Comparison of ENCODE assay signal across 8 cellular contexts in the genomic region with DNA sequence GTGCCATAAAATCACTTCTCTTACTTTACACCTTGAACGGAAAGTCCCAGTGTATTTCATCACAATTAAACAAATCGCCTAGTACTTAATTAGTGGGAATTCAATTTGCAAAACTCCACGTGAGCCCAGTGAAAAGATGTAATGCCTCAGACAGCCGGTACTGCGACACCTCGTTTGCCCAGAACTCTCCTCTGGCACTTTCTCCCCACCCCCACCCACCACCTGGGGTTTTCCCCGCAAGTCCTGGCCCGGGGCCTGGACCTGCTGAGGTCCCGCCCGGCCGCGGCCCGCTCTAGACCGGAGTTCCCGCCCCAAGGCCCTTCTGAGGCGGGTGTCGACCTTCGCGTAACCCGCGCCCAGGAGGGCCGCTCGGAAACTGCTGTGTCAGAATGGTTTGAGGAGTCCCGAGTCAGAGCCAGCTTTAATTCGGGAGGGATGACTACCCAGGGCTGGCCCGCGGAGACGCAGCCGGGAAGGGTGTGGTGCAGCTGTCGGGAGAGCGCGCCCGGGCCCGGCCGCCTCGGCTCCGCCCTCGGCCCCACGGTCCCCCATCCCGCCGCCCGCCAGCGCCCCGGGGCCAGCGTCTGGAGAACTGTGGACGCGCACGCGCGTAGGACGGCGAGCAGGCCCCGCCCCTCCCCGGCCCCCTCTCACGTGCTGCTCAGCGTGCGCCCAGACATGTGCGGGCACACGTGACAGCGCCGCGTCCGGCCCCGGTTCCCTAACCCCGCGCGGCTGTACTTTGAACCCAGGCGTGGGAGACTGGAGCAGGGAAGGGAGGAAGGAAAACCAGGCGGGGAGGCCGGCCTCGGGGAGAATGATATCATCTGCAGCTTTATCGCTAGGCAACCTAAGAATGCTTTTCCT. TPM values are rescaled to one million over a fixed set of nuclear protein-coding genes. Genes with fewer than 3 reads are reported as not detected.
A peak's percentile ranks its signal among the peaks of the same experiment; 100 is the strongest.
DNase-seq lines count a peak whose midpoint lies in the region; ATAC-seq and TF ChIP-seq lines count a peak whose summit lies in the region.

No MANE protein-coding gene starts in this region.

- H3K4me2 ChIP-seq in SU-DHL-6 (ENCODE audit: low read depth, low read length, poor library complexity, severe bottlenecking) (peak overlapping the region; percentile 61), trophoblast cell (ENCODE audit: low read length) (peak overlapping the region; percentile 94)

- TF ChIP-seq CTCF in SU-DHL-6 (IDR thresholded peaks at IDR 0.05; ENCODE audit: insufficient read depth, low read length, poor library complexity, severe bottlenecking) (no peak), adrenal gland (IDR thresholded peaks at IDR 0.05) (peak in 5 of 6 experiments; percentile 24 to 53 (median 41)), heart left ventricle (IDR thresholded peaks at IDR 0.05) (peak in 4 of 12 donors; percentile 22 to 43 (median 34)), transverse colon (IDR thresholded peaks at IDR 0.05) (peak in 4 of 5 experiments; percentile 36 to 66 (median 56))

- peak overlapping the region; percentile 26 for H3K18ac ChIP-seq in trophoblast cell (ENCODE audit: low read length)

- H4K91ac ChIP-seq in trophoblast cell (ENCODE audit: low read depth, low read length): peak overlapping the region; percentile 89

- ATAC-seq in GM21576 (IDR thresholded peaks at IDR 0.05; ENCODE audit: unreplicated experiment) (peak; percentile 67), heart left ventricle (peak; percentile 83 to 97 (median 92))

- peak overlapping the region; percentile 79 for H2BK12ac ChIP-seq in trophoblast cell (ENCODE audit: low read length)

- H3K9me3 ChIP-seq in SU-DHL-6 (ENCODE audit: insufficient read depth, low read length) (no peaks in the 10 kb centered on the region), adrenal gland (replicated peaks in 1 of 3) (no peaks in the 10 kb centered on the region), heart left ventricle (no peaks in the 10 kb centered on the region), trophoblast cell (ENCODE audit: insufficient read depth, low read depth, low read length) (no peaks in the 10 kb centered on the region), transverse colon (no peaks in the 10 kb centered on the region)

- H3K4me3 ChIP-seq in SU-DHL-6 (ENCODE audit: insufficient read depth, low read length, poor library complexity, severe bottlenecking): peak overlapping the region; percentile 41
- H3K4me3 ChIP-seq in adrenal gland: peak overlapping the region in 2 of 4 donors; percentile 48 to 57
- peak overlapping the region; percentile 3 to 65 (median 54) for H3K4me3 ChIP-seq in heart left ventricle
- H3K4me3 ChIP-seq in trophoblast cell (ENCODE audit: low read depth, low read length): peak overlapping the region; percentile 70
- H3K4me3 ChIP-seq in transverse colon: peak overlapping the region; percentile 36 to 58 (median 48)

- no peak overlapping the region for H3K4ac ChIP-seq in trophoblast cell (ENCODE audit: low read depth, low read length)

- peak; percentile 40 for TF ChIP-seq EP300 in Ishikawa (IDR thresholded peaks at IDR 0.05; ENCODE audit: borderline replicate concordance)
- peak; percentile 52 for TF ChIP-seq EP300 in transverse colon (IDR thresholded peaks at IDR 0.05; ENCODE audit: low read depth)

- peaks cover 0 to 21% of the 10 kb centered on the region in 2 donors for H3K4me1 ChIP-seq in adrenal gland (replicated peaks in 1 of 2)
- peaks cover 0 to 56% (median 36%) of the 10 kb centered on the region in 12 donors for H3K4me1 ChIP-seq in heart left ventricle
- H3K4me1 ChIP-seq in trophoblast cell (ENCODE audit: control insufficient read depth in 1 of 2, insufficient read depth in 2 of 2, low read length in 2 of 2): peaks cover 2 to 4% of the 10 kb centered on the region in 2 experiments
- H3K4me1 ChIP-seq in transverse colon: peaks cover 9 to 28% (median 18%) of the 10 kb centered on the region in 4 donors

- H3K36me3 ChIP-seq in SU-DHL-6 (ENCODE audit: low read length) (no peaks in the 10 kb centered on the region), adrenal gland (replicated peaks in 1 of 2) (no peaks in the 10 kb centered on the region), heart left ventricle (no peaks in the 10 kb centered on the region), trophoblast cell (ENCODE audit: control insufficient read depth in 1 of 2, insufficient read depth in 2 of 2, low read length in 2 of 2) (no peaks in the 10 kb centered on the region), transverse colon (no peaks in the 10 kb centered on the region)

- H3F3A ChIP-seq in SU-DHL-6 (ENCODE audit: insufficient read depth): no peaks in the 10 kb centered on the region

- H3K79me2 ChIP-seq in SU-DHL-6 (ENCODE audit: insufficient read depth, low read length): no peaks in the 10 kb centered on the region
- no peaks in the 10 kb centered on the region for H3K79me2 ChIP-seq in trophoblast cell (ENCODE audit: control insufficient read depth, insufficient read depth, low read length, poor library complexity)

- peak overlapping the region; percentile 71 for H2BK5ac ChIP-seq in trophoblast cell (ENCODE audit: low read depth, low read length, poor library complexity)

- H4K12ac ChIP-seq in trophoblast cell (ENCODE audit: low read depth, low read length): peak overlapping the region; percentile 9

- H3K27ac ChIP-seq in SU-DHL-6 (ENCODE audit: low read depth, low read length): no peak overlapping the region
- H3K27ac ChIP-seq in adrenal gland: peak overlapping the region; percentile 84 to 95 (median 87)
- peak overlapping the region; percentile 88 to 98 (median 93) for H3K27ac ChIP-seq in heart left ventricle
- H3K27ac ChIP-seq in trophoblast cell (ENCODE audit: low read depth, low read length): peak overlapping the region; percentile 68
- H3K27ac ChIP-seq in transverse colon: peak overlapping the region; percentile 85 to 94 (median 88)

- H2AFZ ChIP-seq in SU-DHL-6 (ENCODE audit: low read depth, low read length, severe bottlenecking) (peak overlapping the region; percentile 79), trophoblast cell (ENCODE audit: insufficient read depth, low read length, poor library complexity) (peak overlapping the region; percentile 46)

- H4K20me1 ChIP-seq in SU-DHL-6 (ENCODE audit: low read depth, low read length): no peaks in the 10 kb centered on the region

- peak overlapping the region; percentile 91 for H3K14ac ChIP-seq in trophoblast cell (ENCODE audit: low read length)

- peaks cover 6% of the 10 kb centered on the region for H3K79me1 ChIP-seq in trophoblast cell (ENCODE audit: low read length)

- H3K27me3 ChIP-seq in SU-DHL-6 (ENCODE audit: low read length): no peaks in the 10 kb centered on the region
- H3K27me3 ChIP-seq in adrenal gland: no peaks in the 10 kb centered on the region
- H3K27me3 ChIP-seq in heart left ventricle: no peaks in the 10 kb centered on the region
- no peaks in the 10 kb centered on the region for H3K27me3 ChIP-seq in trophoblast cell (ENCODE audit: insufficient read depth, low read length)
- no peaks in the 10 kb centered on the region for H3K27me3 ChIP-seq in transverse colon

- intact Hi-C loops in adrenal gland (cut with DNase I): no loop called here
- intact Hi-C loops in heart left ventricle (cut with DNase I): loop anchor here in 3 of 10 donors (1.0 to 10.0 kb wide), 3 partner anchors 11 to 501 kb away; partner anchors contain the start of gene BHLHE41 (in 1 of the 3)
- intact Hi-C loops in transverse colon (cut with DNase I; ENCODE audit: low total_unique reads): no loop called here

- peak; percentile 93 to 96 for TF ChIP-seq POLR2A in adrenal gland (IDR thresholded peaks at IDR 0.05)
- peak in 1 of 2 donors; percentile 89 for TF ChIP-seq POLR2A in heart left ventricle (IDR thresholded peaks at IDR 0.05)
- peak; percentile 75 for TF ChIP-seq POLR2A in transverse colon (IDR thresholded peaks at IDR 0.05)

- 1 to 2% (median 1%) methylated on average over 15 to 72 of the region's 72 CpGs for WGBS in adrenal gland, 4 donors
- WGBS in heart left ventricle, 4 donors: 1% methylated on average over 21 to 72 of the region's 72 CpGs
- no CpG with 5 or more reads among the region's 72 CpGs for WGBS in trophoblast cell (ENCODE audit: extremely low coverage, insufficient coverage, insufficient read length)
- WGBS in transverse colon (ENCODE audit: low coverage in 1 of 2), 2 donors: 1% methylated on average over 27 of the region's 72 CpGs; no CpG with 5 or more reads in 1 of the 2 donors

- peak overlapping the region; percentile 39 for H3K9ac ChIP-seq in SU-DHL-6 (ENCODE audit: low read length)
- H3K9ac ChIP-seq in trophoblast cell (ENCODE audit: low read length): peak overlapping the region; percentile 75

- H2BK120ac ChIP-seq in trophoblast cell (ENCODE audit: insufficient read depth, low read length, poor library complexity): peak overlapping the region; percentile 49

- in situ Hi-C loops in transverse colon (cut with MboI; ENCODE audit: low pct_ligation_motif_present in 1 of 4, low pct_unique_long_range_greater_than_20kb in 1 of 4, low sequenced_read_pairs in 3 of 4): loop anchor here in 3 of 4 donors (25.0 kb wide), 2 partner anchors 298 to 523 kb away; no protein-coding TSS in a partner anchor

- TF ChIP-seq RAD21 in Ishikawa (IDR thresholded peaks at IDR 0.05; ENCODE audit: low read depth): no peak

- peak overlapping the region; percentile 89 for H4K8ac ChIP-seq in trophoblast cell (ENCODE audit: low read depth, low read length)

- no peaks in the 10 kb centered on the region for H3K9me2 ChIP-seq in SU-DHL-6 (replicated peaks; ENCODE audit: insufficient read depth, low read length)

- no peak overlapping the region for H3K23ac ChIP-seq in trophoblast cell (ENCODE audit: low read length)

- H2AK5ac ChIP-seq in trophoblast cell (ENCODE audit: low read length): no peak overlapping the region

- DNase-seq in EH (ENCODE audit: low read depth): peak; percentile 92
- peak; percentile 93 to 97 (median 95) for DNase-seq in adrenal gland
- DNase-seq in heart left ventricle: peak; percentile 95 to 96 (median 96)
- DNase-seq in trophoblast cell: peak; percentile 92 to 95
- DNase-seq in transverse colon: peak; percentile 97

RNA-seq across cellular contexts. Expression of gene BHLHE41, which starts 10.8 kb away (rescaled TPM):
- 10 to 100 TPM in 7 of 8 donors, 1 to 10 TPM in 1; 9.9 to 62.9 (median 24.3) TPM for total RNA-seq in adrenal gland
- 10 to 100 TPM; 14.1 to 35.1 (median 15.4) TPM for polyA plus RNA-seq in adrenal gland
- total RNA-seq in heart left ventricle: 10 to 100 TPM in 7 of 9 donors, 1 to 10 TPM in 2; 8.3 to 66.0 (median 32.2) TPM
- 1 to 10 TPM; 6.8 to 8.8 TPM for polyA plus RNA-seq in heart left ventricle
- 2.4 and 2.5 TPM in 2 replicates for polyA plus RNA-seq in trophoblast cell (2013)
- 10 to 100 TPM in 3 of 4 donors, not detected in 1; 12.2 to 22.8 (median 18.1) TPM for total RNA-seq in transverse colon
